Comparison of ENCODE assay signal across 8 cellular contexts in genomic region chr15:73240864-73241499, GRCh38.
DNase-seq lines count a peak whose midpoint lies in the region; ATAC-seq, FAIRE-seq and TF ChIP-seq lines count a peak whose summit lies in the region.

No MANE protein-coding gene starts in this region.

- no peak overlapping the region for H3K9ac ChIP-seq in HepG2 (ENCODE audit: insufficient read depth, low read depth, low read length)

- H3K27ac ChIP-seq in HepG2 (ENCODE audit: extremely low read length, insufficient read depth, low read length): no peak overlapping the region

- no TSS peak for BruUV-seq in HepG2 (replicated peaks; lab: Mats Ljungman, UMichigan)

- no peaks in the 10 kb centered on the region for H3K36me3 ChIP-seq in HepG2 (replicated peaks in 1 of 2; ENCODE audit: control insufficient read depth in 1 of 2, insufficient read depth in 2 of 2, low read length in 2 of 2)

- CTCF ChIA-PET in HepG2 (lab: Yijun Ruan, JAX; ENCODE audit: low intra/inter-chr PET ratio, low total read pairs): interaction anchor here (0.7 to 3.0 kb wide), 4 partner anchors 25 to 35 kb away, joined by 3 to 32 read pairs (median 6); no protein-coding TSS in a partner anchor

- intact Hi-C loops in HepG2 (cut with micrococcal nuclease; ENCODE audit: unreplicated experiment): loop anchor here (1.0 to 10.0 kb wide), 3 partner anchors 32 to 446 kb away; no protein-coding TSS in a partner anchor

- TF ChIP-seq EP300 in HepG2 (IDR thresholded peaks at IDR 0.05; ENCODE audit: low read depth in 2 of 2, low read length in 2 of 2): no peak
- TF ChIP-seq EP300 in HepG2 (CRISPR knock-in tag; IDR thresholded peaks at IDR 0.05; ENCODE audit: borderline replicate concordance): no peak

- peak; percentile 82 for TF ChIP-seq CTCF in HepG2 (CRISPR knock-in tag; IDR thresholded peaks at IDR 0.05)

- peak; percentile 42; the same call in 1 of the 2 replicates for TF ChIP-seq RAD21 in HepG2 (CRISPR knock-in tag; IDR thresholded peaks at IDR 0.05)

- peak; percentile 9 for DNase-seq in 8988T
- DNase-seq in GM12891 (ENCODE audit: insufficient read length, low spot score): peak; percentile 17
- peak; percentile 36 for DNase-seq in NCI-H226
- DNase-seq in activated CD4-positive, alpha-beta T cell treated with anti-CD3 and anti-CD28 coated beads for 4 hours: peak; percentile 52 to 77
- peak; percentile 59 for DNase-seq in HepG2 (ENCODE audit: low spot score)
- peak; percentile 53 to 64 (median 62) for DNase-seq in stimulated activated CD4-positive, alpha-beta T cell treated with anti-CD3 and anti-CD28 coated beads, TNF-alpha, amount 100 ng/mL, for 24 hours (ENCODE audit: low read depth in 3 of 3)

- 26% methylated on average over 4 of the region's 4 CpGs for WGBS in HepG2 (ENCODE audit: low lambda C conversion rate)

- H3K4me2 ChIP-seq in HepG2 (ENCODE audit: low read depth, low read length): no peak overlapping the region

- H3K9me3 ChIP-seq in HepG2 (ENCODE audit: low read length): no peaks in the 10 kb centered on the region

- H2AFZ ChIP-seq in HepG2 (ENCODE audit: low read length): no peak overlapping the region

- H4K20me1 ChIP-seq in HepG2 (ENCODE audit: insufficient read depth, low read length): no peaks in the 10 kb centered on the region

- H3K4me1 ChIP-seq in HepG2 (ENCODE audit: insufficient read depth, low read length): no peaks in the 10 kb centered on the region

- ATAC-seq in HepG2: peak; percentile 45; the same call in 2 of the 3 replicates
- ATAC-seq in GM21381 (IDR thresholded peaks at IDR 0.05; ENCODE audit: unreplicated experiment): no peak

- in situ Hi-C loops in HepG2 (cut with HindIII; ENCODE audit: extremely low pct_ligation_motif_present, low pct_unique_long_range_greater_than_20kb): no loop called here

- POLR2A ChIA-PET in HepG2 (lab: Yijun Ruan, JAX): no interaction called here

- no peak overlapping the region for H3K4me3 ChIP-seq in HepG2 (replicated peaks in 1 of 3; ENCODE audit: insufficient read depth in 1 of 3, low read depth in 2 of 3, low read length in 3 of 3)

- H3K79me2 ChIP-seq in HepG2 (ENCODE audit: insufficient read depth, low read length): no peaks in the 10 kb centered on the region

- no peaks in the 10 kb centered on the region for H3K27me3 ChIP-seq in HepG2 (ENCODE audit: control insufficient read depth in 1 of 2, insufficient read depth in 2 of 2, low read length in 2 of 2)

- TF ChIP-seq POLR2A in GM12891 (IDR thresholded peaks at IDR 0.05; ENCODE audit: low read depth, low read length) (no peak), HepG2 (IDR thresholded peaks at IDR 0.05; ENCODE audit: insufficient read depth in 1 of 2, low read depth in 2 of 2, low read length in 2 of 2) (no peak)

- FAIRE-seq in GM12891 (lab: Jason Lieb, UNC) (peak; percentile 78), colon (lab: Jason Lieb, UNC) (peak; percentile 14), HepG2 (lab: Jason Lieb, UNC) (peak; percentile 86)

TF ChIP-seq in GM12891, 5 proteins besides CTCF, POLR2A, EP300 and RAD21:
- TF ChIP-seq TAF1 (IDR thresholded peaks at IDR 0.05; ENCODE audit: low read depth, low read length) (no peak), SPI1 (IDR thresholded peaks at IDR 0.05; ENCODE audit: low read depth, low read length) (peak; percentile 61)

TF ChIP-seq in HepG2, 621 proteins besides CTCF, POLR2A, EP300 and RAD21:
- TF ChIP-seq YEATS4 (CRISPR knock-in tag; IDR thresholded peaks at IDR 0.05; ENCODE audit: borderline replicate concordance) (no peak), ZNF737 (CRISPR knock-in tag; IDR thresholded peaks at IDR 0.05; ENCODE audit: borderline replicate concordance) (no peak), ELF1 (CRISPR knock-in tag; IDR thresholded peaks at IDR 0.05) (peak; percentile 67), ZNF34 (CRISPR knock-in tag; IDR thresholded peaks at IDR 0.05; ENCODE audit: borderline replicate concordance) (no peak), MAFK (conservative IDR thresholded peaks at IDR 0.05 in 1 of 2, IDR thresholded peaks at IDR 0.05 in 1 of 2; ENCODE audit: low read length in 2 of 2) (no peak), ZNF570 (CRISPR knock-in tag; IDR thresholded peaks at IDR 0.05; ENCODE audit: borderline replicate concordance) (no peak), SMC3 (IDR thresholded peaks at IDR 0.05; ENCODE audit: low read length) (peak; percentile 77), ELF3 (CRISPR knock-in tag; IDR thresholded peaks at IDR 0.05) (peak; percentile 58; the same call in 1 of the 2 replicates), ZNF292 (CRISPR knock-in tag; IDR thresholded peaks at IDR 0.05; ENCODE audit: borderline replicate concordance, low read depth) (no peak), ZBTB8A (CRISPR knock-in tag; IDR thresholded peaks at IDR 0.05; ENCODE audit: borderline replicate concordance, low read depth) (no peak), STAG1 (CRISPR knock-in tag; IDR thresholded peaks at IDR 0.05) (peak; percentile 75), ZFP41 (CRISPR knock-in tag; IDR thresholded peaks at IDR 0.05; ENCODE audit: borderline replicate concordance) (no peak)

Comparison
In these comparisons a context has a peak if more than half of its experiments do, and no peak if none do; other contexts are left out.
1. DNase-seq: peak in every context shown above with its lines; median percentile 64 in activated CD4-positive, alpha-beta T cell treated with anti-CD3 and anti-CD28 coated beads for 4 hours; 62 in stimulated activated CD4-positive, alpha-beta T cell treated with anti-CD3 and anti-CD28 coated beads, TNF-alpha, amount 100 ng/mL, for 24 hours; 59 in HepG2; 36 in NCI-H226; 17 in GM12891; 9 in 8988T.